Comparison of ENCODE assay signal across 20 cellular contexts in genomic region chr11:76695767-76696166, GRCh38. TPM values are rescaled to one million over a fixed set of nuclear protein-coding genes. Genes with fewer than 3 reads are reported as not detected.
DNase-seq lines count a peak whose midpoint lies in the region; ATAC-seq, FAIRE-seq and TF ChIP-seq lines count a peak whose summit lies in the region.
"Had no signal": no experiment of that assay in that cellular context is flagged by ENCODE, and none has a peak within 500 bp of the region (broad histone marks: within the 10 kb centered on the region; RNA-seq: fewer than 3 reads in every experiment).

No MANE protein-coding gene starts in this region.

- H3K9ac ChIP-seq in Loucy (ENCODE audit: low read depth, low read length, poor library complexity, severe bottlenecking) (no peak overlapping the region), kidney (ENCODE audit: low read length in 2 of 2) (no peak overlapping the region)

- TF ChIP-seq CTCF in Loucy (conservative IDR thresholded peaks at IDR 0.05; ENCODE audit: low read length) (no peak), kidney (IDR thresholded peaks at IDR 0.05; ENCODE audit: borderline replicate concordance, extremely low read depth, insufficient read depth) (no peak), MCF 10A (IDR thresholded peaks at IDR 0.05; ENCODE audit: unreplicated experiment) (no peak)

- no peaks in the 10 kb centered on the region for H3K36me3 ChIP-seq in Loucy (ENCODE audit: insufficient read depth, low read length)
- H3K36me3 ChIP-seq in kidney (ENCODE audit: control insufficient read depth in 1 of 2, insufficient read depth in 2 of 2, low read length in 2 of 2): no peaks in the 10 kb centered on the region
- H3K36me3 ChIP-seq: HAP-1 had no signal

- FAIRE-seq in kidney (lab: Jason Lieb, UNC): no peak

- DNase-seq in stimulated activated naive CD8-positive, alpha-beta T cell treated with anti-CD3 and anti-CD28 coated beads, Interleukin-15, amount 100 ng/mL, for 72 hours: peak in 1 of 2 donors; percentile 25
- no peak for DNase-seq in stimulated activated naive CD8-positive, alpha-beta T cell treated with anti-CD3 and anti-CD28 coated beads, Interleukin-15, Interleukin-2, amounts not matched to agents 100 U/mL and 50 U/mL, for 24 hours
- DNase-seq in kidney: peak; percentile 23
- DNase-seq in NCI-H2107 (lab: John Stamatoyannopoulos, UW): no peak
- DNase-seq in MCF 10A (ENCODE audit: unreplicated experiment): no peak
- DNase-seq: ACHN; AML-193; CD4-positive, alpha-beta T cell; GDM1; NCI-H1092; NCI-H1436 treated with DMSO at 0.1 percent for 48 hours; NCI-H2029; NCI-H2171; NCI-H526 had no signal

- no peaks in the 10 kb centered on the region for H3K27me3 ChIP-seq in Loucy (ENCODE audit: insufficient read depth, low read length, poor library complexity, severe bottlenecking)

- peaks cover 14% of the 10 kb centered on the region for H3K27me3 Mint-ChIP-seq in stimulated activated naive CD8-positive, alpha-beta T cell treated with anti-CD3 and anti-CD28 coated beads, Interleukin-15, amount 100 ng/mL, for 72 hours
- H3K27me3 Mint-ChIP-seq in MCF 10A (ENCODE audit: insufficient read depth, unreplicated experiment): no peaks in the 10 kb centered on the region

- peaks cover 20% of the 10 kb centered on the region for H3K4me1 Mint-ChIP-seq in stimulated activated naive CD8-positive, alpha-beta T cell treated with anti-CD3 and anti-CD28 coated beads, Interleukin-15, amount 100 ng/mL, for 72 hours
- peaks cover 14% of the 10 kb centered on the region for H3K4me1 Mint-ChIP-seq in MCF 10A (ENCODE audit: insufficient read depth, unreplicated experiment)

- ATAC-seq in stimulated activated naive CD8-positive, alpha-beta T cell treated with anti-CD3 and anti-CD28 coated beads, Interleukin-15, amount 100 ng/mL, for 72 hours: peak; percentile 66
- ATAC-seq in stimulated activated naive CD8-positive, alpha-beta T cell treated with anti-CD3 and anti-CD28 coated beads, Interleukin-15, Interleukin-2, amounts not matched to agents 100 U/mL and 50 U/mL, for 24 hours: no peak
- no peak for ATAC-seq in HG03439 (IDR thresholded peaks at IDR 0.05; ENCODE audit: unreplicated experiment)
- ATAC-seq: Panc1 had no signal

- H3K4me1 ChIP-seq in Loucy (ENCODE audit: insufficient read depth, low read length, poor library complexity, severe bottlenecking) (peaks cover 4% of the 10 kb centered on the region), kidney (ENCODE audit: control insufficient read depth in 1 of 2, insufficient read depth in 1 of 2, low read depth in 1 of 2, low read length in 2 of 2) (no peaks in the 10 kb centered on the region)
- H3K4me1 ChIP-seq: HAP-1 had no signal

- H3K4me3 ChIP-seq in Loucy (ENCODE audit: low read length, poor library complexity, severe bottlenecking): no peak overlapping the region
- no peak overlapping the region for H3K4me3 ChIP-seq in kidney (ENCODE audit: low read length in 2 of 2)
- H3K4me3 ChIP-seq: HAP-1, K562 had no signal

- no peaks in the 10 kb centered on the region for H3K36me3 Mint-ChIP-seq in MCF 10A (ENCODE audit: insufficient read depth, unreplicated experiment)

- H3K27ac ChIP-seq in kidney (ENCODE audit: low read depth in 2 of 2, low read length in 2 of 2): no peak overlapping the region

- no peaks in the 10 kb centered on the region for H3K9me3 Mint-ChIP-seq in stimulated activated naive CD8-positive, alpha-beta T cell treated with anti-CD3 and anti-CD28 coated beads, Interleukin-15, amount 100 ng/mL, for 72 hours
- no peaks in the 10 kb centered on the region for H3K9me3 Mint-ChIP-seq in MCF 10A (ENCODE audit: unreplicated experiment)
- H3K9me3 Mint-ChIP-seq: CD4-positive, alpha-beta T cell had no signal

- H3K9me3 ChIP-seq in Loucy (ENCODE audit: insufficient read depth, low read depth, low read length) (no peaks in the 10 kb centered on the region), kidney (ENCODE audit: control insufficient read depth in 1 of 2, low read length in 2 of 2) (no peaks in the 10 kb centered on the region)
- H3K9me3 ChIP-seq: Caco-2, HAP-1 had no signal

- POLR2A ChIA-PET in MCF 10A (lab: Yijun Ruan, JAX): no interaction called here

- no peaks in the 10 kb centered on the region for H3K79me2 ChIP-seq in Loucy (ENCODE audit: insufficient read depth, low read length)

- H4K20me1 ChIP-seq in Loucy (ENCODE audit: insufficient read depth, low read length, poor library complexity, severe bottlenecking): no peaks in the 10 kb centered on the region

- H3K9me2 ChIP-seq in Loucy (replicated peaks; ENCODE audit: low read depth, low read length): no peaks in the 10 kb centered on the region

- CTCF ChIA-PET in MCF 10A (lab: Yijun Ruan, JAX): interaction anchor here (1.1 kb wide), 1 partner anchor 53 kb away, joined by 4 read pairs; no protein-coding TSS in a partner anchor

- H3K27ac Mint-ChIP-seq in stimulated activated naive CD8-positive, alpha-beta T cell treated with anti-CD3 and anti-CD28 coated beads, Interleukin-15, amount 100 ng/mL, for 72 hours: no peak overlapping the region
- no peak overlapping the region for H3K27ac Mint-ChIP-seq in MCF 10A (ENCODE audit: low read depth, unreplicated experiment)
- H3K27ac Mint-ChIP-seq: CD4-positive, alpha-beta T cell had no signal

- no peak overlapping the region for H3K4me3 Mint-ChIP-seq in stimulated activated naive CD8-positive, alpha-beta T cell treated with anti-CD3 and anti-CD28 coated beads, Interleukin-15, amount 100 ng/mL, for 72 hours
- H3K4me3 Mint-ChIP-seq in MCF 10A (ENCODE audit: unreplicated experiment): no peak overlapping the region
- H3K4me3 Mint-ChIP-seq: CD4-positive, alpha-beta T cell had no signal

- no peak overlapping the region for H2AFZ ChIP-seq in Loucy (ENCODE audit: low read length)

- no peaks in the 10 kb centered on the region for H3F3A ChIP-seq in Loucy (ENCODE audit: low read depth)

- H3K4me2 ChIP-seq in Loucy (ENCODE audit: low read depth, low read length, poor library complexity, severe bottlenecking): peak overlapping the region; percentile 2

- intact Hi-C loops in kidney (cut with DNase I) (no loop called here), MCF 10A (cut with micrococcal nuclease) (no loop called here)

- BruUV-seq in MCF 10A (replicated peaks; lab: Mats Ljungman, UMichigan): no TSS peak

RNA-seq across cellular contexts. Expression of gene LRRC32, which starts 25.2 kb away (rescaled TPM):
- total RNA-seq in kidney (136 TPM), MCF 10A (2022) (not detected in 2 replicates)
- polyA plus RNA-seq in kidney (ENCODE audit: insufficient read depth, low read depth, low replicate concordance): 105 TPM

Comparison
In these comparisons a context has a peak if more than half of its experiments do, and no peak if none do; other contexts are left out.
1. RNA of gene LRRC32, which starts 25.2 kb away (total RNA-seq): 136 TPM in kidney (single experiment); not detected in MCF 10A; every median in the first group is over 100 times any median in the second.